ENCODE assay signal across 8 cellular contexts in the genomic region with DNA sequence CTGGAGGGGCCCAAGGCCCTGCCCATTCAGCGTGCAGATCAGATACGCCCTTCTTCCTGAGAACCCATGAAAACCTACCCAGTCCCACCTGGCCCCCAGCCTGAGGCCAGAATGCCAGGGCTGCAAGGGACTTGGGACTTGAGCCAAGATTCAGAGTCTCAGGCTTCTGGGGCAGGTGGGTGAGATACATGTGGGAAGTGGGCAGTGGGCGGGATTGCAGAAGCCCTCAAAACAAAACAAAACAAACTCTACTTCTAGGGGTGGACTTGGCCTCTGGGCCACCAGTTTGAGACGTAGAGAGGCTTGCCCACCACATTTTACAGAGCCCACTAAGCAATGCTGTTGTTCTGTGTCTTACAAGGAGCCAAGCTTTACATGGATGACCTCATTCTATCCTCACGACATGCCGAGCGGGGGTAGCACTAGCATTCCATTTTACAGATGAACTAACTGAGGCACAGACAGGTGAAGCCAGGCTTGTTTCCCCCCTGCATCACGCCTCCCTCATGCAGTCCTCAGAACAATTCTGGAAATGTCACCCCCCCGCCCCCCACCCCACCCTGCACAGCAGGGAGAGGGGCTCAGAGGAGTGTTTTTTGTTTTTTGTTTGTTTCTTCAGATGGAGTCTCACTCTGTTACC. TPM values are rescaled to one million over a fixed set of nuclear protein-coding genes. Genes with fewer than 3 reads are reported as not detected.
DNase-seq lines count a peak whose midpoint lies in the region; ATAC-seq and TF ChIP-seq lines count a peak whose summit lies in the region.
"Had no signal": no experiment of that assay in that cellular context is flagged by ENCODE, and none has a peak within 500 bp of the region (broad histone marks: within the 10 kb centered on the region; RNA-seq: fewer than 3 reads in every experiment).

No MANE protein-coding gene starts in this region.

- H3K27ac Mint-ChIP-seq in CD4-positive, alpha-beta memory T cell: peak overlapping the region in 3 of 7 donors; percentile 7 to 46 (median 41)
- H3K27ac Mint-ChIP-seq in nephron (no peak overlapping the region), Caco-2 (ENCODE audit: unreplicated experiment) (no peak overlapping the region)

- no peak for DNase-seq in CD4-positive, alpha-beta memory T cell
- DNase-seq in HL-60 (ENCODE audit: low read depth in 1 of 2, low spot score in 1 of 2) (no peak), breast epithelium (ENCODE audit: low spot score in 2 of 2) (no peak), Caco-2 (no peak)

- H3K4me3 Mint-ChIP-seq in CD4-positive, alpha-beta memory T cell: peak overlapping the region; percentile 92 to 99 (median 98)
- peak overlapping the region; percentile 6 to 92 (median 17) for H3K4me3 Mint-ChIP-seq in nephron
- H3K4me3 Mint-ChIP-seq in Caco-2 (ENCODE audit: unreplicated experiment): no peak overlapping the region

- H3K36me3 Mint-ChIP-seq in CD4-positive, alpha-beta memory T cell: peaks cover 21 to 45% of the 10 kb centered on the region in 2 donors
- H3K36me3 Mint-ChIP-seq in nephron (ENCODE audit: low read depth) (peaks cover 8% of the 10 kb centered on the region), Caco-2 (ENCODE audit: insufficient read depth, unreplicated experiment) (peaks cover 10% of the 10 kb centered on the region)

- H3K36me3 ChIP-seq in CD4-positive, alpha-beta memory T cell (ENCODE audit: insufficient read depth, low read length): peaks cover 11% of the 10 kb centered on the region
- H3K36me3 ChIP-seq in breast epithelium: no peaks in the 10 kb centered on the region
- H3K36me3 ChIP-seq in Caco-2 (ENCODE audit: control insufficient read depth, insufficient read depth, low read length): no peaks in the 10 kb centered on the region

- no peaks in the 10 kb centered on the region for H3K27me3 ChIP-seq in CD4-positive, alpha-beta memory T cell (ENCODE audit: insufficient read depth, low read length)
- H3K27me3 ChIP-seq in HL-60 (ENCODE audit: insufficient read depth, poor library complexity, severe bottlenecking) (no peaks in the 10 kb centered on the region), breast epithelium (no peaks in the 10 kb centered on the region), Caco-2 (replicated peaks; ENCODE audit: control insufficient read depth, insufficient read depth, low read length) (no peaks in the 10 kb centered on the region)
- H3K27me3 ChIP-seq: SJSA1 had no signal

- H3K4me1 Mint-ChIP-seq in CD4-positive, alpha-beta memory T cell: peaks cover 28 to 69% (median 46%) of the 10 kb centered on the region in 4 donors
- H3K4me1 Mint-ChIP-seq in nephron (peaks cover 5% of the 10 kb centered on the region), Caco-2 (ENCODE audit: low read depth, unreplicated experiment) (no peaks in the 10 kb centered on the region)

- intact Hi-C loops in CD4-positive, alpha-beta memory T cell (cut with micrococcal nuclease): no loop called here
- intact Hi-C loops in breast epithelium (cut with DNase I; ENCODE audit: low total_unique reads) (no loop called here), Caco-2 (cut with micrococcal nuclease; ENCODE audit: unreplicated experiment) (no loop called here)

- no peaks in the 10 kb centered on the region for H3K9me3 ChIP-seq in CD4-positive, alpha-beta memory T cell (ENCODE audit: control insufficient read depth in 1 of 2, low read length in 2 of 2)
- H3K9me3 ChIP-seq in breast epithelium: no peaks in the 10 kb centered on the region
- H3K9me3 ChIP-seq in Caco-2: no peaks in the 10 kb centered on the region
- H3K9me3 ChIP-seq: SJSA1 had no signal

- ATAC-seq in HG03460 (IDR thresholded peaks at IDR 0.05; ENCODE audit: unreplicated experiment): no peak
- ATAC-seq in GM21360 (IDR thresholded peaks at IDR 0.05; ENCODE audit: unreplicated experiment): no peak

- no peak overlapping the region for H3K27ac ChIP-seq in CD4-positive, alpha-beta memory T cell (ENCODE audit: low read depth, low read length)
- peak overlapping the region; percentile 86 for H3K27ac ChIP-seq in HL-60 (replicated peaks)
- peak overlapping the region in 1 of 2 donors; percentile 4 for H3K27ac ChIP-seq in breast epithelium
- H3K27ac ChIP-seq: SJSA1 had no signal

- CTCF ChIA-PET in CD4-positive, alpha-beta memory T cell (lab: Charles Lee; ENCODE audit: partially characterized antibody): no interaction called here
- CTCF ChIA-PET in Caco-2 (lab: Charles Lee): no interaction called here

- TF ChIP-seq POLR2A in breast epithelium (IDR thresholded peaks at IDR 0.05): no peak

- peaks cover 21% of the 10 kb centered on the region for H3K4me1 ChIP-seq in CD4-positive, alpha-beta memory T cell (ENCODE audit: insufficient read depth, low read length)
- peaks cover 0 to 6% of the 10 kb centered on the region in 2 donors for H3K4me1 ChIP-seq in breast epithelium
- H3K4me1 ChIP-seq in Caco-2: peaks cover 5% of the 10 kb centered on the region; the same call in 1 of the 2 replicates

- H3K4me3 ChIP-seq in CD4-positive, alpha-beta memory T cell (ENCODE audit: low read length in 2 of 2): no peak overlapping the region
- H3K4me3 ChIP-seq in HL-60 (replicated peaks; ENCODE audit: insufficient read depth, low read length) (peak overlapping the region; percentile 78), breast epithelium (peak overlapping the region; percentile 75 to 86 (median 79)), Caco-2 (ENCODE audit: low read depth, low read length) (no peak overlapping the region)

- POLR2A ChIA-PET in CD4-positive, alpha-beta memory T cell (lab: Charles Lee; ENCODE audit: partially characterized antibody): interaction anchor here (0.6 to 1.0 kb wide), 2 partner anchors 10 to 148 kb away, joined by 3 read pairs; partner anchors contain the start of genes DDX54 and RITA1
- POLR2A ChIA-PET in Caco-2 (lab: Charles Lee): no interaction called here

- BruUV-seq in Caco-2 (replicated peaks; lab: Mats Ljungman, UMichigan): no TSS peak

- no peak for TF ChIP-seq CTCF in HL-60 (IDR thresholded peaks at IDR 0.05; ENCODE audit: insufficient read depth, low read length)
- TF ChIP-seq CTCF in breast epithelium (IDR thresholded peaks at IDR 0.05): no peak
- TF ChIP-seq CTCF in nephron (IDR thresholded peaks at IDR 0.05; ENCODE audit: unreplicated experiment in 3 of 3): no peak
- no peak for TF ChIP-seq CTCF in Caco-2 (IDR thresholded peaks at IDR 0.05; ENCODE audit: insufficient read depth in 1 of 2, low read depth in 1 of 2, low read length in 1 of 2, severe bottlenecking in 1 of 2, unreplicated experiment in 1 of 2)

- H3K27me3 Mint-ChIP-seq in CD4-positive, alpha-beta memory T cell: no peaks in the 10 kb centered on the region
- H3K27me3 Mint-ChIP-seq in nephron (ENCODE audit: low read depth): peaks cover 38% of the 10 kb centered on the region
- no peaks in the 10 kb centered on the region for H3K27me3 Mint-ChIP-seq in Caco-2 (ENCODE audit: insufficient read depth, unreplicated experiment)

- no peaks in the 10 kb centered on the region for H3K9me3 Mint-ChIP-seq in CD4-positive, alpha-beta memory T cell
- no peaks in the 10 kb centered on the region for H3K9me3 Mint-ChIP-seq in nephron
- H3K9me3 Mint-ChIP-seq in Caco-2 (ENCODE audit: unreplicated experiment): no peaks in the 10 kb centered on the region

RNA-seq across cellular contexts. Expression of gene SLC8B1, which starts 1.7 kb away (rescaled TPM):
- 10 to 100 TPM; 91.2 to 93.5 TPM for total RNA-seq in CD4-positive, alpha-beta memory T cell
- 10 to 100 TPM; 33.9 to 51.7 TPM for polyA plus RNA-seq in CD4-positive, alpha-beta memory T cell
- total RNA-seq in breast epithelium: 10 to 100 TPM; 32.6 to 36.1 (median 35.4) TPM
- total RNA-seq in Caco-2 (2022): 13.0 and 13.9 TPM in 2 replicates

RNA-seq across cellular contexts. Expression of gene PLBD2, which starts 25.2 kb away (rescaled TPM):
- total RNA-seq in CD4-positive, alpha-beta memory T cell: 10 to 100 TPM; 15.6 to 18.4 TPM
- polyA plus RNA-seq in CD4-positive, alpha-beta memory T cell: 10 to 100 TPM in 1 of 2 donors, 1 to 10 TPM in 1; 2.2 to 10.7 TPM
- total RNA-seq in breast epithelium (10 to 100 TPM; 15.4 to 59.8 (median 26.9) TPM), Caco-2 (2022) (41.1 and 43.1 TPM in 2 replicates)

Comparison
In these comparisons a context has a peak if more than half of its experiments do, and no peak if none do; other contexts are left out.
1. H3K4me3 ChIP-seq: peak in HL-60 (single experiment) and breast epithelium (3 of 3); none in CD4-positive, alpha-beta memory T cell (0 of 2) and Caco-2 (single experiment).